In the genomic region with DNA sequence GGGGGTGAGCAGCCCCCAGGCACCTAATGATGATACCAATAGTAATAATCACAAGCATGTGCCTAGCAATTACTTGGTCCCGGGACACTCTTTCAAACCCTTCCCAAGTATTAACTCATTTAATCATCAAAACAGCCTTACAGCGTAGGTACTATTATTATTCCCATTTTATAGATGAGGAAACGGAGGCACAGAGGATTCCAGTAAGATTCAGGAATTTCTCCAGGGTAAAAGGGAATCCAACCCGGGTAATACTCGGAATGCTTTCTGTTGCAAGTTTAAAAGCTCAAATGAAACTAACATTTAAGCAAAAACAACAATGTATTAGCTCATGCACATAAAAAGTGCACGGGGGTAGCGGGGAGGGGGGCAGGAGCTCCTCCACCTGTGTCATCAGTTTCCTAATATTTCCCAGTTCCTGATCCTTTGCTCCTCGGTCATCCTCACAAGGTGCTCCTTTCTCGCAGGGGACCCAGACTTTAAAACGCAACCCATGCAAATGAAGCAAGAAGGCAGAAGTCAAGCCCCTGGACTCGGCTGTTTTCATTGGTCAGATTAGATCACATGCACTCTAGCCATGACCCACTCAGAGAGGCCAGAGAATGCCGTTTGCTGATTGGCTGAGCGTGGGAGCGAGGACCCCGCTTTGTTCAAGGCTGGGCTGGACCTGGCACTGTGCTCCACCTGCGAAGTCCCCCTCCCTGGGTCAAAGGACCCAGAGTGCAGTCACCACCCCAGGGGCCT, we compare ENCODE assay signal across 22 cellular contexts.
"Had no signal": no experiment of that assay in that cellular context is flagged by ENCODE, and none has a peak within 500 bp of the region (broad histone marks: within the 10 kb centered on the region; RNA-seq: fewer than 3 reads in every experiment).

No MANE protein-coding gene starts in this region.

- H3K4me3 ChIP-seq: dorsolateral prefrontal cortex, hepatocyte, prostate gland, right atrium auricular region, tibial artery had no signal

- H3K4me1 Mint-ChIP-seq: activated CD4-positive, alpha-beta T cell treated with anti-CD3 and anti-CD28 coated beads, Interleukin-2, amount 10 ng/mL, durations not matched to agents 24 days and 14 days; nephron had no signal

- H3K4me3 Mint-ChIP-seq: activated CD4-positive, alpha-beta T cell treated with anti-CD3 and anti-CD28 coated beads, Interleukin-2, amount 10 ng/mL, durations not matched to agents 24 days and 14 days; activated CD8-positive, alpha-beta T cell treated with anti-CD3 and anti-CD28 coated beads for 36 hours; activated naive CD4-positive, alpha-beta T cell treated with anti-CD3 and anti-CD28 coated beads for 36 hours; activated T-cell treated with anti-CD3 and anti-CD28 coated beads, Interleukin-2, amount 50 U/mL, for 4 hours; nephron had no signal

- H3K4me2 ChIP-seq: hepatocyte had no signal

- H3K27me3 Mint-ChIP-seq: activated CD8-positive, alpha-beta T cell treated with anti-CD3 and anti-CD28 coated beads for 36 hours had no signal

- DNase-seq: activated CD4-positive, alpha-beta T cell treated with anti-CD3 and anti-CD28 coated beads, Interleukin-2, amount 10 ng/mL, durations not matched to agents 24 days and 14 days; activated CD4-positive, CD25-positive, alpha-beta regulatory T cell; activated CD8-positive, alpha-beta T cell treated with anti-CD3 and anti-CD28 coated beads for 36 hours; activated naive CD4-positive, alpha-beta T cell treated with anti-CD3 and anti-CD28 coated beads for 36 hours; activated T-cell treated with anti-CD3 and anti-CD28 coated beads, Interleukin-2, amount 50 U/mL, for 4 hours; aorta; brain microvascular endothelial cell; central memory CD4-positive, alpha-beta T cell; dorsolateral prefrontal cortex; foreskin keratinocyte; mammary epithelial cell; midbrain; occipital lobe; stimulated activated CD4-positive, alpha-beta T cell treated with anti-CD3 and anti-CD28 coated beads, Interleukin-2, amount 100 ng/mL, for 24 hours; stimulated activated naive CD4-positive, alpha-beta T cell treated with Interleukin-2 at 50 U/mL for 16 hours; tibial artery had no signal

- H3K27ac ChIP-seq: brain microvascular endothelial cell, dorsolateral prefrontal cortex, epithelial cell of prostate, foreskin keratinocyte, hepatocyte, prostate gland, right atrium auricular region, tibial artery had no signal

- H2AFZ ChIP-seq: hepatocyte had no signal

- H3K4me1 ChIP-seq: foreskin keratinocyte, prostate gland, right atrium auricular region, tibial artery had no signal

- H3K27me3 ChIP-seq: brain microvascular endothelial cell, hepatocyte, right atrium auricular region had no signal

- H3K36me3 ChIP-seq: brain microvascular endothelial cell, prostate gland, right atrium auricular region, tibial artery had no signal

- H3K27ac Mint-ChIP-seq: activated CD4-positive, alpha-beta T cell treated with anti-CD3 and anti-CD28 coated beads, Interleukin-2, amount 10 ng/mL, durations not matched to agents 24 days and 14 days; activated CD8-positive, alpha-beta T cell treated with anti-CD3 and anti-CD28 coated beads for 36 hours; activated naive CD4-positive, alpha-beta T cell treated with anti-CD3 and anti-CD28 coated beads for 36 hours; nephron had no signal

- H3K79me2 ChIP-seq: hepatocyte had no signal

- ATAC-seq: activated CD8-positive, alpha-beta T cell treated with anti-CD3 and anti-CD28 coated beads for 36 hours; activated T-cell treated with anti-CD3 and anti-CD28 coated beads, Interleukin-2, amount 50 U/mL, for 4 hours; foreskin keratinocyte; left lobe of liver had no signal

- H3K9me3 Mint-ChIP-seq: activated CD4-positive, alpha-beta T cell treated with anti-CD3 and anti-CD28 coated beads, Interleukin-2, amount 10 ng/mL, durations not matched to agents 24 days and 14 days; activated CD8-positive, alpha-beta T cell treated with anti-CD3 and anti-CD28 coated beads for 36 hours; activated naive CD4-positive, alpha-beta T cell treated with anti-CD3 and anti-CD28 coated beads for 36 hours; activated T-cell treated with anti-CD3 and anti-CD28 coated beads, Interleukin-2, amount 50 U/mL, for 4 hours; nephron had no signal

- H3K9me3 ChIP-seq: prostate gland, right atrium auricular region, tibial artery had no signal
